ENCODE assay signal across 1 cellular context in the genomic region with DNA sequence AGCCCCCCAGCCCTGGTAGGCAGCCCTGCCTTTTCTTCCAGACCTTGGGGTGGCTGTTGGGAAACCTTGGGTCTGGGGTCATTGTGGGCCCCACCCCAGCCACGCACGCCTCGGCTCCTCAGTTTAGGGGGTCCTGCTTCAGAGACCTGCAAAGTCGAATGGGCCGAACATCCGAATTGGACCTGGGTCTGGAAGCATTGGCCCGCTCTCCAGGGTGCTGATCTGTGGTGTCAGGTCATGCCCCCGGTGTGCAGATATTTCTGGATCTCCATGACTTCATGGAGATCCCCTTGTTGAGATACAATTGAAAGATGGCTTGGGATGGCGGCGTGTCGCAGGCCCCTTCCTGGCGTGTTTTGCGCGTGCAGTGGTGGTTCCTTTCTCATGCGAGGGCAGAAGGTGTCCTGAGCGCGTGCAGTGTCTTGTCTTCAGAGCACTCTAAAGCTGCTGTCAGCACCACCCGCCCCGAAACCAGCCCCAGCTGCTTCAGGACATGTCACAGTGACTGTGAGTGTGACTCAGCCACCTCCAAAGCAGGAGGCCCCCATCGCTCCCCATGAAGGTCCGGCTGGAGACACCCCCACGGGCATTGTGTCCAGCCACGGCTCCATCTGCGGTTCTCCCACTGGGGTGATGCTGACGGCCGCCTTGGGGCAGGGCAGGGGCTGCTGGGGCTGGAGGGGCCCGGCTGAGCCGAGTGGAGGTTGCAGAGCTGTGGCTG.
A peak's percentile ranks its signal among the peaks of the same experiment; 100 is the strongest.
TF ChIP-seq lines count a peak whose summit lies in the region.

No MANE protein-coding gene starts in this region.

TF ChIP-seq in K562, 482 proteins besides CTCF, POLR2A, EP300 and RAD21 (continued from another document):
- TF ChIP-seq, protein P1, sequence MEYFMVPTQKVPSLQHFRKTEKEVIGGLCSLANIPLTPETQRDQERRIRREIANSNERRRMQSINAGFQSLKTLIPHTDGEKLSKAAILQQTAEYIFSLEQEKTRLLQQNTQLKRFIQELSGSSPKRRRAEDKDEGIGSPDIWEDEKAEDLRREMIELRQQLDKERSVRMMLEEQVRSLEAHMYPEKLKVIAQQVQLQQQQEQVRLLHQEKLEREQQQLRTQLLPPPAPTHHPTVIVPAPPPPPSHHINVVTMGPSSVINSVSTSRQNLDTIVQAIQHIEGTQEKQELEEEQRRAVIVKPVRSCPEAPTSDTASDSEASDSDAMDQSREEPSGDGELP (CRISPR knock-in tag; IDR thresholded peaks at IDR 0.05; ENCODE audit: borderline replicate concordance) = peak; percentile 45; the same call in 1 of the 2 replicates
- TF ChIP-seq EHMT2 (IDR thresholded peaks at IDR 0.05) (0 out of 2 replicates have a peak, but pooled peaks have one; percentile 22), ZNF121 (CRISPR knock-in tag; conservative IDR thresholded peaks at IDR 0.05) (peak; percentile 21; the same call in 1 of the 2 replicates)
- TF ChIP-seq, protein P2, sequence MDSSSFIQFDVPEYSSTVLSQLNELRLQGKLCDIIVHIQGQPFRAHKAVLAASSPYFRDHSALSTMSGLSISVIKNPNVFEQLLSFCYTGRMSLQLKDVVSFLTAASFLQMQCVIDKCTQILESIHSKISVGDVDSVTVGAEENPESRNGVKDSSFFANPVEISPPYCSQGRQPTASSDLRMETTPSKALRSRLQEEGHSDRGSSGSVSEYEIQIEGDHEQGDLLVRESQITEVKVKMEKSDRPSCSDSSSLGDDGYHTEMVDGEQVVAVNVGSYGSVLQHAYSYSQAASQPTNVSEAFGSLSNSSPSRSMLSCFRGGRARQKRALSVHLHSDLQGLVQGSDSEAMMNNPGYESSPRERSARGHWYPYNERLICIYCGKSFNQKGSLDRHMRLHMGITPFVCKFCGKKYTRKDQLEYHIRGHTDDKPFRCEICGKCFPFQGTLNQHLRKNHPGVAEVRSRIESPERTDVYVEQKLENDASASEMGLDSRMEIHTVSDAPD (CRISPR knock-in tag; IDR thresholded peaks at IDR 0.05) = no peak
